29 cellular contexts compared by ENCODE assay signal in genomic region chr7:5519515-5519928, GRCh38. TPM values are rescaled to one million over a fixed set of nuclear protein-coding genes. Genes with fewer than 3 reads are reported as not detected.
DNase-seq lines count a peak whose midpoint lies in the region; ATAC-seq and TF ChIP-seq lines count a peak whose summit lies in the region.
"Had no signal": no experiment of that assay in that cellular context is flagged by ENCODE, and none has a peak within 500 bp of the region (broad histone marks: within the 10 kb centered on the region; RNA-seq: fewer than 3 reads in every experiment).

No MANE protein-coding gene starts in this region.

- no peaks in the 10 kb centered on the region for H3K9me3 Mint-ChIP-seq in endodermal cell
- H3K9me3 Mint-ChIP-seq: stimulated activated effector memory CD8-positive, alpha-beta T cell treated with anti-CD3 and anti-CD28 coated beads, Interleukin-12 subunit alpha, Interleukin-12 subunit beta, amount 100 ng/mL, for 72 hours had no signal

- H3K79me1 ChIP-seq in IMR-90 (ENCODE audit: low read depth in 1 of 2, low read length in 2 of 2) = peaks cover 0 to 7% of the 10 kb centered on the region in 2 experiments; a peak in 1 of 4 replicates

- H3K18ac ChIP-seq in IMR-90 (ENCODE audit: low read depth, low read length) = no peak overlapping the region

- CTCF ChIA-PET in IMR-90 (lab: Yijun Ruan, JAX) = no interaction called here

- no peak overlapping the region for H3K4me2 ChIP-seq in IMR-90 (ENCODE audit: low read depth, low read length)
- H3K4me2 ChIP-seq: KMS-11 had no signal

- TF ChIP-seq RAD21 in IMR-90 (IDR thresholded peaks at IDR 0.05; ENCODE audit: low read length) = no peak

- DNase-seq in Right ventricle myocardium inferior (ENCODE audit: missing footprints) (peak; percentile 4), left cardiac atrium (no peak), IMR-90 (no peak), endodermal cell (peak; percentile 72), prostate gland (ENCODE audit: low spot score) (no peak), dermis blood vessel endothelial cell (no peak), NCI-H2081 treated with DMSO at 0.1 percent for 48 hours (lab: John Stamatoyannopoulos, UW) (no peak)
- DNase-seq: activated naive CD4-positive, alpha-beta T cell; activated T-cell treated with anti-CD3 and anti-CD28 coated beads, Interleukin-2, amount 50 U/mL, for 48 hours; central memory CD4-positive, alpha-beta T cell; cortex of kidney; DMS79 treated with DMSO at 0.1 percent for 48 hours; head of caudate nucleus; left ventricle myocardium inferior; MM.1S; NCI-H1105 treated with DMSO at 0.1 percent for 48 hours; NCI-H1930; NCI-H510A treated with DMSO at 0.1 percent for 48 hours; Right ventricle myocardium superior; stimulated activated CD4-positive, alpha-beta T cell treated with anti-CD3 and anti-CD28 coated beads, Interleukin-15, amount 100 ng/mL, for 24 hours; substantia nigra had no signal

- ATAC-seq in Right ventricle myocardium inferior (no peak), left cardiac atrium (no peak), IMR-90 (ENCODE audit: low read depth) (no peak), HG03469 (IDR thresholded peaks at IDR 0.05; ENCODE audit: unreplicated experiment) (no peak)
- ATAC-seq: stimulated activated effector memory CD8-positive, alpha-beta T cell treated with anti-CD3 and anti-CD28 coated beads, Interleukin-12 subunit alpha, Interleukin-12 subunit beta, amount 100 ng/mL, for 72 hours had no signal

- H3K4ac ChIP-seq in IMR-90 (ENCODE audit: low read depth, low read length) = no peak overlapping the region

- POLR2A ChIA-PET in IMR-90 (lab: Charles Lee; ENCODE audit: unreplicated experiment) = interaction anchor here (0.6 kb wide), 1 partner anchor 16 kb away, joined by 6 read pairs; no protein-coding TSS in a partner anchor

- no peak overlapping the region for H2BK5ac ChIP-seq in IMR-90 (ENCODE audit: low read depth, low read length, poor library complexity, severe bottlenecking)

- H2BK20ac ChIP-seq in IMR-90 (ENCODE audit: low read depth, low read length) = no peak overlapping the region

- no peak overlapping the region for H3K27ac Mint-ChIP-seq in endodermal cell

- H3K27ac ChIP-seq in IMR-90 (ENCODE audit: insufficient read depth, low read length) (no peak overlapping the region), endodermal cell (ENCODE audit: low read depth, low read length) (no peak overlapping the region), prostate gland (peak overlapping the region; percentile 65 to 70)
- H3K27ac ChIP-seq: adrenal gland, BLaER1, GM23248, HL-60, KMS-11, left ventricle myocardium inferior had no signal

- no peak overlapping the region for H3K14ac ChIP-seq in IMR-90 (replicated peaks; ENCODE audit: low read depth, low read length)

- H3K36me3 ChIP-seq in IMR-90 (ENCODE audit: control insufficient read depth, insufficient read depth, low read length) = no peaks in the 10 kb centered on the region
- peaks cover 8% of the 10 kb centered on the region for H3K36me3 ChIP-seq in endodermal cell (ENCODE audit: control insufficient read depth, insufficient read depth, low read length)
- no peaks in the 10 kb centered on the region for H3K36me3 ChIP-seq in prostate gland
- H3K36me3 ChIP-seq: adrenal gland, left ventricle myocardium inferior had no signal

- no peak overlapping the region for H2AK9ac ChIP-seq in IMR-90 (replicated peaks; ENCODE audit: low read depth, low read length, poor library complexity)

- 93% methylated on average over 2 of the region's 8 CpGs; no CpG with 5 or more reads in 1 of the 2 experiments for WGBS in IMR-90 (ENCODE audit: extremely low coverage in 2 of 2, insufficient read length in 1 of 2), 2 experiments
- WGBS in endodermal cell (ENCODE audit: insufficient coverage in 1 of 2, insufficient read length in 1 of 2), 2 experiments = 91 to 92% methylated on average over 4 to 8 of the region's 8 CpGs
- WGBS in prostate gland = 94% methylated on average over 8 of the region's 8 CpGs

- dilution Hi-C loops in IMR-90 (cut with HindIII; ENCODE audit: low sequenced_read_pairs, unreplicated experiment) = no loop called here

- no peak overlapping the region for H4K5ac ChIP-seq in IMR-90 (ENCODE audit: low read depth, low read length)

- H3K27me3 ChIP-seq in IMR-90 (ENCODE audit: control insufficient read depth, insufficient read depth, low read length) (no peaks in the 10 kb centered on the region), endodermal cell (ENCODE audit: control insufficient read depth, insufficient read depth, low read length, poor library complexity, severe bottlenecking) (no peaks in the 10 kb centered on the region), prostate gland (replicated peaks; ENCODE audit: insufficient read depth) (no peaks in the 10 kb centered on the region)
- H3K27me3 ChIP-seq: adrenal gland, BLaER1, upper lobe of left lung had no signal

- H2BK120ac ChIP-seq in IMR-90 (ENCODE audit: low read depth, low read length) = no peak overlapping the region

- no peak overlapping the region for H3K23ac ChIP-seq in IMR-90 (ENCODE audit: low read depth, low read length)

- TF ChIP-seq POLR2A in IMR-90 (IDR thresholded peaks at IDR 0.05; ENCODE audit: low read depth, low read length) (peak; percentile 66; the same call in 1 of the 2 replicates), prostate gland (IDR thresholded peaks at IDR 0.05) (no peak)

- H4K20me1 ChIP-seq in IMR-90 (ENCODE audit: insufficient read depth, low read length) = peaks cover 16% of the 10 kb centered on the region

- peaks cover 14% of the 10 kb centered on the region for H3K36me3 Mint-ChIP-seq in endodermal cell (ENCODE audit: low read depth)

- H3K4me3 ChIP-seq in IMR-90 (ENCODE audit: insufficient read depth, low read depth, low read length) (no peak overlapping the region), endodermal cell (ENCODE audit: low read length) (no peak overlapping the region), prostate gland (no peak overlapping the region)
- H3K4me3 ChIP-seq: adrenal gland, BLaER1, GM23248, left ventricle myocardium inferior, upper lobe of left lung had no signal

- H2AK5ac ChIP-seq in IMR-90 (ENCODE audit: low read depth, low read length) = no peak overlapping the region

- no peak overlapping the region for H2AFZ ChIP-seq in IMR-90 (replicated peaks; ENCODE audit: low read length, poor library complexity)
- H2AFZ ChIP-seq: GM23248 had no signal

- no peak overlapping the region for H4K8ac ChIP-seq in IMR-90 (ENCODE audit: low read depth in 2 of 2, low read length in 2 of 2)

- no peak for TF ChIP-seq CTCF in IMR-90 (conservative IDR thresholded peaks at IDR 0.05; ENCODE audit: low read depth, low read length)
- TF ChIP-seq CTCF in endodermal cell (conservative IDR thresholded peaks at IDR 0.05) = no peak
- TF ChIP-seq CTCF in prostate gland (IDR thresholded peaks at IDR 0.05) = no peak

- no peaks in the 10 kb centered on the region for H3K9me1 ChIP-seq in IMR-90 (ENCODE audit: insufficient read depth, low read length)

- H3K4me3 Mint-ChIP-seq in endodermal cell = no peak overlapping the region
- H3K4me3 Mint-ChIP-seq: stimulated activated effector memory CD8-positive, alpha-beta T cell treated with anti-CD3 and anti-CD28 coated beads, Interleukin-12 subunit alpha, Interleukin-12 subunit beta, amount 100 ng/mL, for 72 hours had no signal

- in situ Hi-C loops in IMR-90 (cut with MboI; ENCODE audit: low sequenced_read_pairs) = no loop called here

- H3K9ac ChIP-seq in IMR-90 (ENCODE audit: low read depth, low read length) (no peak overlapping the region), endodermal cell (ENCODE audit: extremely low read depth, low read length, poor library complexity, severe bottlenecking) (no peak overlapping the region)
- H3K9ac ChIP-seq: GM23248, KMS-11 had no signal

- no peaks in the 10 kb centered on the region for H3K27me3 Mint-ChIP-seq in endodermal cell (ENCODE audit: insufficient read depth)

- no TSS peak for BruUV-seq in IMR-90 (replicated peaks; lab: Mats Ljungman, UMichigan)

- no peak overlapping the region for H3K56ac ChIP-seq in IMR-90 (ENCODE audit: extremely low read depth, insufficient read depth, low read length)

- H3K4me1 ChIP-seq in IMR-90 (ENCODE audit: control insufficient read depth, insufficient read depth, low read length) (no peaks in the 10 kb centered on the region), endodermal cell (ENCODE audit: control insufficient read depth, insufficient read depth, low read length) (no peaks in the 10 kb centered on the region), prostate gland (replicated peaks) (no peaks in the 10 kb centered on the region)
- H3K4me1 ChIP-seq: adrenal gland had no signal

- H3K4me1 Mint-ChIP-seq in endodermal cell = no peaks in the 10 kb centered on the region

- H4K91ac ChIP-seq in IMR-90 (ENCODE audit: insufficient read depth, low read depth, low read length) = no peak overlapping the region

- H3K9me3 ChIP-seq in IMR-90 (ENCODE audit: control insufficient read depth, insufficient read depth, low read length) (no peaks in the 10 kb centered on the region), endodermal cell (ENCODE audit: control insufficient read depth, low read length) (no peaks in the 10 kb centered on the region), prostate gland (no peaks in the 10 kb centered on the region)
- H3K9me3 ChIP-seq: adrenal gland, BLaER1, left ventricle myocardium inferior, upper lobe of left lung had no signal

- intact Hi-C loops in Right ventricle myocardium inferior (cut with DNase I) = no loop called here
- intact Hi-C loops in left cardiac atrium (cut with DNase I) = no loop called here
- intact Hi-C loops in IMR-90 (cut with micrococcal nuclease) = no loop called here
- intact Hi-C loops in prostate gland (cut with DNase I) = no loop called here

- no peak overlapping the region for H2BK15ac ChIP-seq in IMR-90 (ENCODE audit: low read depth, low read length)

RNA-seq across cellular contexts. Expression of gene FBXL18, which starts 5.9 kb away (rescaled TPM):
- total RNA-seq in Right ventricle myocardium inferior (6.5 TPM), left cardiac atrium (1 to 10 TPM; 5.6 to 5.9 TPM), IMR-90 (2012; rRNA removed) (2.0 and 2.2 TPM in 2 replicates), endodermal cell (10 to 100 TPM; 13.4 to 15.5 TPM), prostate gland (10 to 100 TPM; 13.3 to 19.2 TPM), dermis blood vessel endothelial cell (4.9 and 9.9 TPM in 2 replicates)
- polyA plus RNA-seq in IMR-90 (2012; rRNA removed) = 6.4 and 8.7 TPM in 2 replicates
- 3.8 and 7.0 TPM in 2 replicates for polyA plus RNA-seq in IMR-90 (2012; cell fraction: cytosol; rRNA removed)
- polyA plus RNA-seq in IMR-90 (2012; cell fraction: nucleus; rRNA removed; ENCODE audit: low replicate concordance) = 7.2 and 21.7 TPM in 2 replicates
- polyA plus RNA-seq in endodermal cell (2013, experiment 1 of 2) = 7.1 TPM
- 5.4 TPM for polyA plus RNA-seq in endodermal cell (2013, experiment 2 of 2)

RNA-seq across cellular contexts. Expression of gene ACTB, which starts 10.9 kb away (rescaled TPM):
- total RNA-seq in Right ventricle myocardium inferior (934 TPM), left cardiac atrium (1,000 to 10,000 TPM; 1,457 to 2,033 TPM), IMR-90 (2012; rRNA removed) (7,721 and 7,727 TPM in 2 replicates), endodermal cell (1,000 to 10,000 TPM; 4,550 to 5,347 TPM), prostate gland (1,000 to 10,000 TPM; 2,747 to 3,482 TPM), dermis blood vessel endothelial cell (2,280 and 5,174 TPM in 2 replicates)
- polyA plus RNA-seq in IMR-90 (2012; rRNA removed) = 9,060 and 9,985 TPM in 2 replicates
- 16,337 and 21,423 TPM in 2 replicates for polyA plus RNA-seq in IMR-90 (2012; cell fraction: cytosol; rRNA removed)
- 3,466 and 15,446 TPM in 2 replicates for polyA plus RNA-seq in IMR-90 (2012; cell fraction: nucleus; rRNA removed; ENCODE audit: low replicate concordance)
- 3,804 TPM for polyA plus RNA-seq in endodermal cell (2013, experiment 1 of 2)
- polyA plus RNA-seq in endodermal cell (2013, experiment 2 of 2) = 3,713 TPM

Comparison
In these comparisons a context has a peak if more than half of its experiments do, and no peak if none do; other contexts are left out.
1. DNase-seq: peak in Right ventricle myocardium inferior (single experiment) and endodermal cell (single experiment); none in left cardiac atrium (single experiment), IMR-90 (single experiment), prostate gland (single experiment), dermis blood vessel endothelial cell (single experiment) and NCI-H2081 treated with DMSO at 0.1 percent for 48 hours (single experiment).
2. H3K27ac ChIP-seq: peak in prostate gland (2 of 2); none in IMR-90 (single experiment) and endodermal cell (single experiment).